Comparison of ENCODE assay signal across 1 cellular context in genomic region chr1:206715552-206716518, GRCh38.
TF ChIP-seq lines count a peak whose summit lies in the region.

No MANE protein-coding gene starts in this region.

TF ChIP-seq in K562, 482 proteins besides CTCF, POLR2A, EP300 and RAD21:
- TF ChIP-seq OTX1 (CRISPR knock-in tag; IDR thresholded peaks at IDR 0.05) (peak; percentile 8; the same call in 1 of the 2 replicates), RBM25 (IDR thresholded peaks at IDR 0.05; ENCODE audit: low read depth, low read length, severe bottlenecking) (peak; percentile 7), BCOR (IDR thresholded peaks at IDR 0.05) (0 out of 2 replicates have a peak, but pooled peaks have one; percentile 29), ZNF224 (CRISPR knock-in tag; IDR thresholded peaks at IDR 0.05) (no peak), HBP1 (CRISPR knock-in tag; IDR thresholded peaks at IDR 0.05) (peak; percentile 20; the same call in 1 of the 2 replicates), SMARCA5 (IDR thresholded peaks at IDR 0.05) (0 out of 2 replicates have a peak, but pooled peaks have one; percentile 20), ETV1 (tag; conservative IDR thresholded peaks at IDR 0.05; ENCODE audit: low read depth) (0 out of 2 replicates have a peak, but pooled peaks have one; percentile 14), ZNF121 (CRISPR knock-in tag; conservative IDR thresholded peaks at IDR 0.05) (peak; percentile 92), MAFF (IDR thresholded peaks at IDR 0.05; ENCODE audit: low read length) (no peak), NR2C1 (IDR thresholded peaks at IDR 0.05) (no peak), NR2C1 (tag; IDR thresholded peaks at IDR 0.05) (peak; percentile 33; the same call in 1 of the 2 replicates), ID3 (CRISPR knock-in tag; IDR thresholded peaks at IDR 0.05) (no peak), ID3 (tag; IDR thresholded peaks at IDR 0.05) (0 out of 2 replicates have a peak, but pooled peaks have one; percentile 21), ZNF431 (CRISPR knock-in tag; IDR thresholded peaks at IDR 0.05) (no peak), ZNF551 (CRISPR knock-in tag; IDR thresholded peaks at IDR 0.05) (no peak), PHTF2 (CRISPR knock-in tag; IDR thresholded peaks at IDR 0.05) (no peak)
